Comparison of ENCODE assay signal across 30 cellular contexts in the genomic region with DNA sequence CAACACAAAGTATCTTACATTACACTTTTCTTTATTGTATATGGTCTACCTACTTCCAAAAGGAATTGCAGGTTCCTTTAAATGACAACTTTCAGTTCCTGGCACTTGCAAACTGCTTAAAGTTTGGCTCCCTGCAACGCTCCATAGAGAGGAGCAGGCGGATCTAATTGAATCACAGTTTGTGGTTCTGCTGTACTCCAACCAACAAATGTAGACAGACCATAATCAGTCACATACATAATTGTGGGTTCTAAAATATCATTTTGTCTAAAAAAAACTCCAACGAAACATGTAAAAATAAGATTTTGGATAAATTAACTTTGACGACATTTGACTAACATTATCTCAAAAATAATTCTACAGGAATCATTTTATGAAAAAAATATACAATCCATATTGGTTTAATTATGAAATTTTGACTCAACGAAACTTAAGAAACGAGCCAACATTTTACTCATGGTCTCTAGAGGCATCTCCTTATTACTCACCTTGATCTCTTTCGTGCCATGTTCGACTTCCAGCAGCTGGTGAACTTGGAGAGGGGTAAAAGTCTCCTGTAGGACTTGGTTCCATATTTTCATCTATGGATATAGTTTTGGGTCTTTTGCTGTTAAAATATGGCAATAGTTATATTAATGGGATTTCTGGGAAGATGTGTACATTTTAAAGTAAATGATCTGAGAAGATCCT.
"Had no signal": no experiment of that assay in that cellular context is flagged by ENCODE, and none has a peak within 500 bp of the region (broad histone marks: within the 10 kb centered on the region; RNA-seq: fewer than 3 reads in every experiment).

No MANE protein-coding gene starts in this region.

- H3K36me3 ChIP-seq: left lung, neural progenitor cell had no signal

- DNase-seq: effector CD8-positive, alpha-beta T cell; endodermal cell; foreskin keratinocyte; glutamatergic neuron; heart right ventricle; hippocampal formation; left cardiac atrium; left lung; mesendoderm; midbrain; naive thymus-derived CD4-positive, alpha-beta T cell; posterior cingulate gyrus; psoas muscle; right cardiac atrium; sigmoid colon; stimulated activated CD4-positive, alpha-beta T cell treated with anti-CD3 and anti-CD28 coated beads, Interleukin-2, amount 100 ng/mL, for 24 hours; stimulated activated CD4-positive, alpha-beta T cell treated with anti-CD3 and anti-CD28 coated beads, Interleukin-4, amount 100 ng/mL, for 24 hours; stimulated activated naive CD4-positive, alpha-beta T cell treated with Interleukin-2 at 50 U/mL for 16 hours; stomach; substantia nigra; testis; tibial artery had no signal

- H3K9me3 ChIP-seq: heart right ventricle, left lung, psoas muscle, sigmoid colon, stomach, testis, tibial artery had no signal

- H2AFZ ChIP-seq: neural progenitor cell had no signal

- H3K27ac ChIP-seq: epithelial cell of prostate, foreskin keratinocyte, heart right ventricle, left lung, neural progenitor cell, psoas muscle, sigmoid colon, stomach, testis, tibial artery had no signal

- H3K9ac ChIP-seq: neural progenitor cell had no signal

- FAIRE-seq: colon had no signal

- H3K9me3 Mint-ChIP-seq: dendritic cell treated with granulocyte-macrophage colony-stimulating factor and Interleukin-4, amounts not matched to agents 40 ng/mL and 50 ng/mL, for 4 days; endodermal cell; nephron; stimulated activated effector memory CD8-positive, alpha-beta T cell treated with anti-CD3 and anti-CD28 coated beads, Interleukin-12 subunit alpha, Interleukin-12 subunit beta, amount 100 ng/mL, for 72 hours had no signal

- H3K4me3 Mint-ChIP-seq: dendritic cell treated with granulocyte-macrophage colony-stimulating factor and Interleukin-4, amounts not matched to agents 40 ng/mL and 50 ng/mL, for 4 days; endodermal cell; naive thymus-derived CD4-positive, alpha-beta T cell; nephron; neural progenitor cell; stimulated activated effector memory CD8-positive, alpha-beta T cell treated with anti-CD3 and anti-CD28 coated beads, Interleukin-12 subunit alpha, Interleukin-12 subunit beta, amount 100 ng/mL, for 72 hours; type B pancreatic cell had no signal

- H3K27me3 ChIP-seq: foreskin keratinocyte, heart right ventricle, left lung, neural progenitor cell, sigmoid colon, stomach, testis, tibial artery had no signal

- H3K4me1 ChIP-seq: left lung, neural progenitor cell, testis had no signal

- H3K27me3 Mint-ChIP-seq: dendritic cell treated with granulocyte-macrophage colony-stimulating factor and Interleukin-4, amounts not matched to agents 40 ng/mL and 50 ng/mL, for 4 days; naive thymus-derived CD4-positive, alpha-beta T cell; type B pancreatic cell had no signal

- H3K27ac Mint-ChIP-seq: dendritic cell treated with granulocyte-macrophage colony-stimulating factor and Interleukin-4, amounts not matched to agents 40 ng/mL and 50 ng/mL, for 4 days; endodermal cell; naive thymus-derived CD4-positive, alpha-beta T cell; nephron; neural progenitor cell; stimulated activated effector memory CD8-positive, alpha-beta T cell treated with anti-CD3 and anti-CD28 coated beads, Interleukin-12 subunit alpha, Interleukin-12 subunit beta, amount 100 ng/mL, for 72 hours; type B pancreatic cell had no signal

- H3K4me1 Mint-ChIP-seq: naive thymus-derived CD4-positive, alpha-beta T cell; stimulated activated effector memory CD8-positive, alpha-beta T cell treated with anti-CD3 and anti-CD28 coated beads, Interleukin-12 subunit alpha, Interleukin-12 subunit beta, amount 100 ng/mL, for 72 hours had no signal

- H3K36me3 Mint-ChIP-seq: naive thymus-derived CD4-positive, alpha-beta T cell; neural progenitor cell; stimulated activated effector memory CD8-positive, alpha-beta T cell treated with anti-CD3 and anti-CD28 coated beads, Interleukin-12 subunit alpha, Interleukin-12 subunit beta, amount 100 ng/mL, for 72 hours had no signal

- H3K4me3 ChIP-seq: heart right ventricle, left lung, neural progenitor cell, psoas muscle, sigmoid colon, stomach, testis, tibial artery had no signal

- ATAC-seq: esophagus mucosa; foreskin keratinocyte; left cardiac atrium; left lung; naive thymus-derived CD4-positive, alpha-beta T cell; psoas muscle; right cardiac atrium; stimulated activated effector memory CD8-positive, alpha-beta T cell treated with anti-CD3 and anti-CD28 coated beads, Interleukin-12 subunit alpha, Interleukin-12 subunit beta, amount 100 ng/mL, for 72 hours had no signal

- H3K4me2 ChIP-seq: neural progenitor cell had no signal
